Comparison of ENCODE assay signal across 1 cellular context in the genomic region with DNA sequence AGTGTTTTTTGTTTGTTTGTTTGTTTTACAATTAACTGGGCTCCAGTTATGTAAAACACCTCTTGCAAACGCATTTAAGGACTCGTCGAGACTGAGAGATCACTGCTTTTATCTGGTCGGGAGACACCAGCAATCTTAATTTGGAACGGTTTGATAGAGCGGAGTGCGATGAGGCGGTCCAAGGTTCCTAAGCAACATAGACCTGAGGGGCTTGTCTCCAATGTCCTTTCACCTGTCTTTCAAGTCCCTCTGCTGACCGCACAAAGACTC.
TF ChIP-seq lines count a peak whose summit lies in the region.

No MANE protein-coding gene starts in this region.

TF ChIP-seq in SK-N-SH, 30 proteins besides CTCF, POLR2A, EP300 and RAD21 (continued from another document):
- TF ChIP-seq RXRA (IDR thresholded peaks at IDR 0.05; ENCODE audit: borderline replicate concordance, low read depth) (no peak), RFX5 (IDR thresholded peaks at IDR 0.05; ENCODE audit: low read length) (no peak), CHD2 (IDR thresholded peaks at IDR 0.05; ENCODE audit: low read length, partially characterized antibody) (no peak)
- TF ChIP-seq, protein P1, sequence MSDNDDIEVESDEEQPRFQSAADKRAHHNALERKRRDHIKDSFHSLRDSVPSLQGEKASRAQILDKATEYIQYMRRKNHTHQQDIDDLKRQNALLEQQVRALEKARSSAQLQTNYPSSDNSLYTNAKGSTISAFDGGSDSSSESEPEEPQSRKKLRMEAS (IDR thresholded peaks at IDR 0.05; ENCODE audit: low read depth) = no peak
